16 cellular contexts compared by ENCODE assay signal in the genomic region with DNA sequence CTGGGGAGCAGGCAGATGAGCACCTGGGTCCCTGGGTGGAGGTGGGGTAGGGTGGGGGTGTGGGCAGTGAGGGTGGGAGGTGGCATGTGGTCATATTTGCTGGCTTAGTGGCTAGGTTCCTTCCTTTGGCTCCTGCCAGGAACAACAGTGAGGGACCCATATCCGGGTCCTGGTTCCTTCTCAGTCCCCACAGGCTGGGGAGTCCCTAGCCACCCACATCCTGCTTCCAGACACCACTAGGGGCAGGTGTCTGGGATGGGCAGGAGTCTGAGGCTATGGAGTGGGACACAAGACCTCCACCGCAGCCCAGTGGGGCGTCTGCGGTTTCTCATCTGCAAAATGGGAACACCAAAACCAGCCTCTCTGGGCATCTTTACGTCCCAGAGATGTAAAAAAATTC. TPM values are rescaled to one million over a fixed set of nuclear protein-coding genes. Genes with fewer than 3 reads are reported as not detected.
A peak's percentile ranks its signal among the peaks of the same experiment; 100 is the strongest.
DNase-seq lines count a peak whose midpoint lies in the region; ATAC-seq and TF ChIP-seq lines count a peak whose summit lies in the region.
"Had no signal": no experiment of that assay in that cellular context is flagged by ENCODE, and none has a peak within 500 bp of the region (broad histone marks: within the 10 kb centered on the region; RNA-seq: fewer than 3 reads in every experiment).

No MANE protein-coding gene starts in this region.

- DNase-seq in CD8-positive, alpha-beta T cell: no peak
- no peak for DNase-seq in activated CD8-positive, alpha-beta memory T cell treated with anti-CD3 and anti-CD28 coated beads, Interleukin-2, amount 10 ng/mL, durations not matched to agents 7 days and 5 days
- no peak for DNase-seq in memory B cell (ENCODE audit: low spot score in 2 of 2)
- DNase-seq in NCI-H510A treated with DMSO at 0.1 percent for 48 hours (lab: John Stamatoyannopoulos, UW): no peak
- DNase-seq: BE2C; caudate nucleus; foreskin fibroblast; HCEC 1CT; NCI-H1048; stimulated activated CD4-positive, alpha-beta T cell treated with anti-CD3 and anti-CD28 coated beads, Interleukin-2, amount 100 ng/mL, for 48 hours had no signal

- CTCF ChIA-PET in CD8-positive, alpha-beta T cell (lab: Charles Lee): interaction anchor here (1.1 to 5.4 kb wide), 3 partner anchors 18 to 35 kb away, joined by 3 to 30 read pairs (median 3); a partner anchor contains a TSS
- CTCF ChIA-PET in activated CD8-positive, alpha-beta memory T cell treated with anti-CD3 and anti-CD28 coated beads, Interleukin-2, amount 10 ng/mL, durations not matched to agents 7 days and 5 days (lab: Charles Lee): interaction anchor here (1.0 to 3.4 kb wide), 2 partner anchors 11 to 35 kb away, joined by 3 to 18 read pairs; a partner anchor contains a TSS

- intact Hi-C loops in CD8-positive, alpha-beta T cell (cut with DNase I, micrococcal nuclease): no loop called here

- no peaks in the 10 kb centered on the region for H4K20me1 ChIP-seq in BLaER1

- peaks cover 10% of the 10 kb centered on the region for H3K9me3 ChIP-seq in BLaER1
- H3K9me3 ChIP-seq in CD8-positive, alpha-beta T cell (ENCODE audit: low read length): no peaks in the 10 kb centered on the region
- H3K9me3 ChIP-seq: BE2C had no signal

- H3K27ac Mint-ChIP-seq in CD8-positive, alpha-beta T cell: peak overlapping the region; percentile 86
- peak overlapping the region; percentile 67 for H3K27ac Mint-ChIP-seq in activated CD8-positive, alpha-beta memory T cell treated with anti-CD3 and anti-CD28 coated beads, Interleukin-2, amount 10 ng/mL, durations not matched to agents 7 days and 5 days
- no peak overlapping the region for H3K27ac Mint-ChIP-seq in memory B cell

- no peak overlapping the region for H3K4me3 Mint-ChIP-seq in CD8-positive, alpha-beta T cell
- H3K4me3 Mint-ChIP-seq in activated CD8-positive, alpha-beta memory T cell treated with anti-CD3 and anti-CD28 coated beads, Interleukin-2, amount 10 ng/mL, durations not matched to agents 7 days and 5 days: no peak overlapping the region
- H3K4me3 Mint-ChIP-seq in memory B cell: peak overlapping the region; percentile 17

- no peak for ATAC-seq in CD8-positive, alpha-beta T cell
- ATAC-seq in activated CD8-positive, alpha-beta memory T cell treated with anti-CD3 and anti-CD28 coated beads, Interleukin-2, amount 10 ng/mL, durations not matched to agents 7 days and 5 days: no peak
- ATAC-seq in memory B cell (ENCODE audit: low read depth): no peak
- ATAC-seq in HG02938 (IDR thresholded peaks at IDR 0.05; ENCODE audit: unreplicated experiment): no peak
- no peak for ATAC-seq in HG03342 (IDR thresholded peaks at IDR 0.05; ENCODE audit: unreplicated experiment)
- ATAC-seq: activated naive CD4-positive, alpha-beta T cell treated with anti-CD3 and anti-CD28 coated beads, Interleukin-2, amount 50 U/mL, for 72 hours; K562 had no signal

- H3K27me3 ChIP-seq in BLaER1: no peaks in the 10 kb centered on the region
- H3K27me3 ChIP-seq in CD8-positive, alpha-beta T cell (ENCODE audit: insufficient read depth, low read length): no peaks in the 10 kb centered on the region

- H3K9me3 Mint-ChIP-seq in CD8-positive, alpha-beta T cell: peaks cover 2% of the 10 kb centered on the region
- H3K9me3 Mint-ChIP-seq in activated CD8-positive, alpha-beta memory T cell treated with anti-CD3 and anti-CD28 coated beads, Interleukin-2, amount 10 ng/mL, durations not matched to agents 7 days and 5 days (ENCODE audit: low read depth): no peaks in the 10 kb centered on the region
- H3K9me3 Mint-ChIP-seq in memory B cell: no peaks in the 10 kb centered on the region

- H3K36me3 Mint-ChIP-seq in CD8-positive, alpha-beta T cell: peaks cover 9% of the 10 kb centered on the region
- H3K36me3 Mint-ChIP-seq in activated CD8-positive, alpha-beta memory T cell treated with anti-CD3 and anti-CD28 coated beads, Interleukin-2, amount 10 ng/mL, durations not matched to agents 7 days and 5 days: peaks cover 6% of the 10 kb centered on the region
- H3K36me3 Mint-ChIP-seq in memory B cell: peaks cover 3% of the 10 kb centered on the region

- H3K27ac ChIP-seq in BLaER1: no peak overlapping the region
- no peak overlapping the region for H3K27ac ChIP-seq in CD8-positive, alpha-beta T cell (ENCODE audit: low read depth, low read length)

- POLR2A ChIA-PET in CD8-positive, alpha-beta T cell (lab: Charles Lee): interaction anchor here (1.4 to 3.0 kb wide), 3 partner anchors 21 to 61 kb away, joined by 3 to 17 read pairs (median 3); a partner anchor contains a TSS

- H3K4me1 ChIP-seq in BLaER1: peaks cover 40% of the 10 kb centered on the region
- H3K4me1 ChIP-seq in CD8-positive, alpha-beta T cell (ENCODE audit: insufficient read depth, low read length): peaks cover 54% of the 10 kb centered on the region
- H3K4me1 ChIP-seq: BE2C had no signal

- H3K4me1 Mint-ChIP-seq in CD8-positive, alpha-beta T cell (ENCODE audit: low read depth): peaks cover 58% of the 10 kb centered on the region
- H3K4me1 Mint-ChIP-seq in activated CD8-positive, alpha-beta memory T cell treated with anti-CD3 and anti-CD28 coated beads, Interleukin-2, amount 10 ng/mL, durations not matched to agents 7 days and 5 days: peaks cover 34% of the 10 kb centered on the region
- H3K4me1 Mint-ChIP-seq in memory B cell: peaks cover 26% of the 10 kb centered on the region

- H3K4me3 ChIP-seq in BLaER1: no peak overlapping the region
- no peak overlapping the region for H3K4me3 ChIP-seq in CD8-positive, alpha-beta T cell (ENCODE audit: low read depth, low read length)
- H3K4me3 ChIP-seq: K562, lung had no signal

- H3K36me3 ChIP-seq in BLaER1: no peaks in the 10 kb centered on the region
- no peaks in the 10 kb centered on the region for H3K36me3 ChIP-seq in CD8-positive, alpha-beta T cell (ENCODE audit: insufficient read depth, low read length)
- H3K36me3 ChIP-seq: BE2C had no signal

- H3K4me2 ChIP-seq in BLaER1: peak overlapping the region; percentile 53

- TF ChIP-seq CTCF in CD8-positive, alpha-beta T cell (IDR thresholded peaks at IDR 0.05): no peak

- no peak overlapping the region; the same call in 1 of the 2 replicates for H3K9ac ChIP-seq in BLaER1

- no peaks in the 10 kb centered on the region for H3K27me3 Mint-ChIP-seq in CD8-positive, alpha-beta T cell (ENCODE audit: low read depth)
- no peaks in the 10 kb centered on the region for H3K27me3 Mint-ChIP-seq in activated CD8-positive, alpha-beta memory T cell treated with anti-CD3 and anti-CD28 coated beads, Interleukin-2, amount 10 ng/mL, durations not matched to agents 7 days and 5 days
- no peaks in the 10 kb centered on the region for H3K27me3 Mint-ChIP-seq in memory B cell

RNA-seq across cellular contexts. Expression of a gene that starts 0.8 kb away (rescaled TPM):
- 10 to 100 TPM; 28.1 to 31.9 TPM for total RNA-seq in CD8-positive, alpha-beta T cell
- 1 to 10 TPM in 1 of 2 experiments, under 1 TPM in 1; 0.93 to 3.2 TPM for total RNA-seq in activated CD8-positive, alpha-beta memory T cell treated with anti-CD3 and anti-CD28 coated beads, Interleukin-2, amount 10 ng/mL, durations not matched to agents 7 days and 5 days

RNA-seq across cellular contexts. Expression of a gene that starts 35.7 kb away (rescaled TPM):
- 10 to 100 TPM; 75.9 to 79.0 TPM for total RNA-seq in CD8-positive, alpha-beta T cell
- 100 to 1,000 TPM in 1 of 2 experiments, 10 to 100 TPM in 1; 94.5 to 141 TPM for total RNA-seq in activated CD8-positive, alpha-beta memory T cell treated with anti-CD3 and anti-CD28 coated beads, Interleukin-2, amount 10 ng/mL, durations not matched to agents 7 days and 5 days

Comparison
In these comparisons a context has a peak if more than half of its experiments do, and no peak if none do; other contexts are left out.
1. RNA of a gene that starts 0.8 kb away (total RNA-seq): 28.1 to 31.9 TPM in CD8-positive, alpha-beta T cell; 0.93 to 3.2 TPM in activated CD8-positive, alpha-beta memory T cell treated with anti-CD3 and anti-CD28 coated beads, Interleukin-2, amount 10 ng/mL, durations not matched to agents 7 days and 5 days; every median in the first group is over 4 times any median in the second.